ENCODE assay signal across 1 cellular context in genomic region chr3:75432885-75433284, GRCh38.
TF ChIP-seq lines count a peak whose summit lies in the region.
"Not testable (repeated sequence)": the region's sequence is repeated elsewhere in the genome, so short reads cannot be mapped to it uniquely, and the experiment has no call there.

No MANE protein-coding gene starts in this region.

TF ChIP-seq in HepG2, 621 proteins besides CTCF, POLR2A, EP300 and RAD21 (continued from another document and continues in another):
- TF ChIP-seq, protein P1, sequence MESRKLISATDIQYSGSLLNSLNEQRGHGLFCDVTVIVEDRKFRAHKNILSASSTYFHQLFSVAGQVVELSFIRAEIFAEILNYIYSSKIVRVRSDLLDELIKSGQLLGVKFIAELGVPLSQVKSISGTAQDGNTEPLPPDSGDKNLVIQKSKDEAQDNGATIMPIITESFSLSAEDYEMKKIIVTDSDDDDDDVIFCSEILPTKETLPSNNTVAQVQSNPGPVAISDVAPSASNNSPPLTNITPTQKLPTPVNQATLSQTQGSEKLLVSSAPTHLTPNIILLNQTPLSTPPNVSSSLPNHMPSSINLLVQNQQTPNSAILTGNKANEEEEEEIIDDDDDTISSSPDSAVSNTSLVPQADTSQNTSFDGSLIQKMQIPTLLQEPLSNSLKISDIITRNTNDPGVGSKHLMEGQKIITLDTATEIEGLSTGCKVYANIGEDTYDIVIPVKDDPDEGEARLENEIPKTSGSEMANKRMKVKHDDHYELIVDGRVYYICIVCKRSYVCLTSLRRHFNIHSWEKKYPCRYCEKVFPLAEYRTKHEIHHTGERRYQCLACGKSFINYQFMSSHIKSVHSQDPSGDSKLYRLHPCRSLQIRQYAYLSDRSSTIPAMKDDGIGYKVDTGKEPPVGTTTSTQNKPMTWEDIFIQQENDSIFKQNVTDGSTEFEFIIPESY (CRISPR knock-in tag; IDR thresholded peaks at IDR 0.05), result peak; percentile 97
- TF ChIP-seq ETV5 (CRISPR knock-in tag; IDR thresholded peaks at IDR 0.05; ENCODE audit: borderline replicate concordance), result peak; percentile 80
- TF ChIP-seq POGZ (CRISPR knock-in tag; IDR thresholded peaks at IDR 0.05), result peak; percentile 45; the same call in 1 of the 2 replicates
- peak; percentile 98 for TF ChIP-seq FOSL2 (CRISPR knock-in tag; IDR thresholded peaks at IDR 0.05)
- TF ChIP-seq, protein P2, sequence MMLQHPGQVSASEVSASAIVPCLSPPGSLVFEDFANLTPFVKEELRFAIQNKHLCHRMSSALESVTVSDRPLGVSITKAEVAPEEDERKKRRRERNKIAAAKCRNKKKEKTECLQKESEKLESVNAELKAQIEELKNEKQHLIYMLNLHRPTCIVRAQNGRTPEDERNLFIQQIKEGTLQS (CRISPR knock-in tag; IDR thresholded peaks at IDR 0.05), result peak; percentile 83
- TF ChIP-seq SAP130 (CRISPR knock-in tag; IDR thresholded peaks at IDR 0.05; ENCODE audit: low read depth), result peak; percentile 73
- 0 out of 2 replicates have a peak, but pooled peaks have one; percentile 30 for TF ChIP-seq ZNF792 (CRISPR knock-in tag; IDR thresholded peaks at IDR 0.05)
- peak; percentile 42; the same call in 1 of the 2 replicates for TF ChIP-seq ELF3 (CRISPR knock-in tag; IDR thresholded peaks at IDR 0.05)
- 0 out of 2 replicates have a peak, but pooled peaks have one; percentile 32 for TF ChIP-seq JUN (CRISPR knock-in tag; IDR thresholded peaks at IDR 0.05)
- TF ChIP-seq KAT8 (CRISPR knock-in tag; IDR thresholded peaks at IDR 0.05), result 0 out of 2 replicates have a peak, but pooled peaks have one; percentile 40
- peak; percentile 50; the same call in 1 of the 2 replicates for TF ChIP-seq GATAD2A (CRISPR knock-in tag; IDR thresholded peaks at IDR 0.05)
- TF ChIP-seq RXRA (CRISPR knock-in tag; IDR thresholded peaks at IDR 0.05), result peak; percentile 73; the same call in 1 of the 2 replicates
- TF ChIP-seq CREB1 (IDR thresholded peaks at IDR 0.05), result peak; percentile 52; the same call in 1 of the 2 replicates
- not testable (repeated sequence) for TF ChIP-seq CREB1 (CRISPR knock-in tag; IDR thresholded peaks at IDR 0.05)
- TF ChIP-seq CBX5 (CRISPR knock-in tag; IDR thresholded peaks at IDR 0.05; ENCODE audit: borderline replicate concordance), result peak; percentile 27; the same call in 1 of the 2 replicates
- TF ChIP-seq THAP11 (CRISPR knock-in tag; IDR thresholded peaks at IDR 0.05), result 0 out of 2 replicates have a peak, but pooled peaks have one; percentile 17
- TF ChIP-seq YEATS2 (CRISPR knock-in tag; IDR thresholded peaks at IDR 0.05; ENCODE audit: borderline replicate concordance), result peak; percentile 25; the same call in 1 of the 2 replicates
- TF ChIP-seq RXRB (CRISPR knock-in tag; IDR thresholded peaks at IDR 0.05; ENCODE audit: borderline replicate concordance), result peak; percentile 62; the same call in 1 of the 2 replicates
- TF ChIP-seq MED1 (CRISPR knock-in tag; IDR thresholded peaks at IDR 0.05), result peak; percentile 46; the same call in 1 of the 2 replicates
- peak; percentile 72 for TF ChIP-seq RARA (CRISPR knock-in tag; IDR thresholded peaks at IDR 0.05)
- TF ChIP-seq, protein P3, sequence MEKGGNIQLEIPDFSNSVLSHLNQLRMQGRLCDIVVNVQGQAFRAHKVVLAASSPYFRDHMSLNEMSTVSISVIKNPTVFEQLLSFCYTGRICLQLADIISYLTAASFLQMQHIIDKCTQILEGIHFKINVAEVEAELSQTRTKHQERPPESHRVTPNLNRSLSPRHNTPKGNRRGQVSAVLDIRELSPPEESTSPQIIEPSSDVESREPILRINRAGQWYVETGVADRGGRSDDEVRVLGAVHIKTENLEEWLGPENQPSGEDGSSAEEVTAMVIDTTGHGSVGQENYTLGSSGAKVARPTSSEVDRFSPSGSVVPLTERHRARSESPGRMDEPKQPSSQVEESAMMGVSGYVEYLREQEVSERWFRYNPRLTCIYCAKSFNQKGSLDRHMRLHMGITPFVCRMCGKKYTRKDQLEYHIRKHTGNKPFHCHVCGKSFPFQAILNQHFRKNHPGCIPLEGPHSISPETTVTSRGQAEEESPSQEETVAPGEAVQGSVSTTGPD (CRISPR knock-in tag; IDR thresholded peaks at IDR 0.05), result peak; percentile 87
- TF ChIP-seq PPARG (CRISPR knock-in tag; conservative IDR thresholded peaks at IDR 0.05), result peak; percentile 71
- 0 out of 2 replicates have a peak, but pooled peaks have one; percentile 33 for TF ChIP-seq RERE (CRISPR knock-in tag; IDR thresholded peaks at IDR 0.05; ENCODE audit: low read depth)
- 0 out of 2 replicates have a peak, but pooled peaks have one; percentile 17 for TF ChIP-seq DRAP1 (CRISPR knock-in tag; IDR thresholded peaks at IDR 0.05)
- peak; percentile 30; the same call in 1 of the 2 replicates for TF ChIP-seq HDAC2 (CRISPR knock-in tag; IDR thresholded peaks at IDR 0.05)
- TF ChIP-seq JUND (CRISPR knock-in tag; IDR thresholded peaks at IDR 0.05), result peak; percentile 63; the same call in 1 of the 2 replicates
- peak; percentile 48; the same call in 1 of the 3 replicates for TF ChIP-seq MXI1 (IDR thresholded peaks at IDR 0.05; ENCODE audit: borderline replicate concordance, low read depth, low read length)
- peak; percentile 59; the same call in 1 of the 2 replicates for TF ChIP-seq ZGPAT (CRISPR knock-in tag; IDR thresholded peaks at IDR 0.05)
- TF ChIP-seq MLX (CRISPR knock-in tag; IDR thresholded peaks at IDR 0.05), result 0 out of 2 replicates have a peak, but pooled peaks have one; percentile 36
- peak; percentile 89 for TF ChIP-seq ZNF644 (CRISPR knock-in tag; IDR thresholded peaks at IDR 0.05; ENCODE audit: low read depth)
- TF ChIP-seq ZNF614 (CRISPR knock-in tag; IDR thresholded peaks at IDR 0.05; ENCODE audit: borderline replicate concordance), result 0 out of 2 replicates have a peak, but pooled peaks have one; percentile 36
- TF ChIP-seq HOXA3 (CRISPR knock-in tag; IDR thresholded peaks at IDR 0.05), result peak; percentile 22; the same call in 1 of the 2 replicates
- TF ChIP-seq RFX3 (CRISPR knock-in tag; IDR thresholded peaks at IDR 0.05), result peak; percentile 65; the same call in 1 of the 2 replicates
- TF ChIP-seq PAXIP1 (CRISPR knock-in tag; conservative IDR thresholded peaks at IDR 0.05), result peak; percentile 25; the same call in 1 of the 2 replicates
- peak; percentile 65 for TF ChIP-seq ARID5B (CRISPR knock-in tag; IDR thresholded peaks at IDR 0.05)
- peak; percentile 19 for TF ChIP-seq TEAD3 (CRISPR knock-in tag; optimal IDR thresholded peaks at IDR 0.05; ENCODE audit: borderline replicate concordance)
- TF ChIP-seq ZNF501 (CRISPR knock-in tag; IDR thresholded peaks at IDR 0.05), result 0 out of 2 replicates have a peak, but pooled peaks have one; percentile 40
